18 cellular contexts compared by ENCODE assay signal in the genomic region with DNA sequence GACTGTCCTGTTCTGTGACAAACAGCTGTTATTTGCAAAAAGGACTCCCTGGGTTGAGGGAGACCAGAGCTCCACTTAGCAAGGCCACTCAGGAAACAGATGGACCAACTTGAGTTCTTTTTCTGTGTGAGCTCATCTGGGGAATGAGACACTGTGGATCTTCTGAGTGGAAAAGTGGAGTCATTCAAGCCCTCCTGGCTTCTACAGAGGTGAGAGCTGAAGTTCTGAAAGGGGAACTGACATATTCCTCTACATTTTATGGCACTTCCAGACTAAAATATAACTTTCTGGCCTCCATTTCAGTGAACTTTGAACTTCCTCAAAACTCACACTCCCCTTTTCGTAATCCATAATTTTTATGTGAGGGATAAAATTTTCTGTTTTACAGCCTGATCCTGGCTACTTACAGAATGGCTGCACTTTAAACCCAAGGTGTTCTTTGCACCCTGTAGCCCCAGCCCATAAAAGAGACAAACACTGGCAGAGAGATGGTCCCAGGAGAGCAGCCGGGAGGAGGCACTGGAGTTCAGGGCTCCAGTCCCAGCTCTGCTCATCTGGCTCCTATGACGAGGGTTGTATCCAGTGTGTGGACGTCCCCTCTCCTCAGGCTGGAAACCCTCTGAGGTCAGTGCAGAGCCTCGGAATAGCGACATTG. TPM values are rescaled to one million over a fixed set of nuclear protein-coding genes. Genes with fewer than 3 reads are reported as not detected.
A peak's percentile ranks its signal among the peaks of the same experiment; 100 is the strongest.
DNase-seq lines count a peak whose midpoint lies in the region; ATAC-seq, FAIRE-seq and TF ChIP-seq lines count a peak whose summit lies in the region.
"Had no signal": no experiment of that assay in that cellular context is flagged by ENCODE, and none has a peak within 500 bp of the region (broad histone marks: within the 10 kb centered on the region; RNA-seq: fewer than 3 reads in every experiment).

No MANE protein-coding gene starts in this region.

- no peak overlapping the region for H3K4me2 ChIP-seq in astrocyte (ENCODE audit: low read length)

- H3K4me3 Mint-ChIP-seq in astrocyte (ENCODE audit: unreplicated experiment) (no peak overlapping the region), T-helper 17 cell (no peak overlapping the region)
- H3K4me3 Mint-ChIP-seq: activated naive CD8-positive, alpha-beta T cell treated with anti-CD3 and anti-CD28 coated beads, Interleukin-2, amount 10 ng/mL, durations not matched to agents 7 days and 5 days; naive B cell had no signal

- H3K36me3 ChIP-seq in astrocyte (ENCODE audit: insufficient read depth, low read length) (no peaks in the 10 kb centered on the region), liver (ENCODE audit: control insufficient read depth in 4 of 4, insufficient read depth in 3 of 4, low read depth in 1 of 4, low read length in 3 of 4) (no peaks in the 10 kb centered on the region)

- no peaks in the 10 kb centered on the region for H3K79me2 ChIP-seq in astrocyte (ENCODE audit: insufficient read depth, low read length)

- no peaks in the 10 kb centered on the region for H3K36me3 Mint-ChIP-seq in astrocyte (ENCODE audit: low read depth, unreplicated experiment)
- H3K36me3 Mint-ChIP-seq in T-helper 17 cell (ENCODE audit: low read depth): no peaks in the 10 kb centered on the region
- H3K36me3 Mint-ChIP-seq: activated naive CD8-positive, alpha-beta T cell treated with anti-CD3 and anti-CD28 coated beads, Interleukin-2, amount 10 ng/mL, durations not matched to agents 7 days and 5 days; naive B cell had no signal

- no peaks in the 10 kb centered on the region for H3K9me3 Mint-ChIP-seq in astrocyte (ENCODE audit: unreplicated experiment)
- H3K9me3 Mint-ChIP-seq: activated naive CD8-positive, alpha-beta T cell treated with anti-CD3 and anti-CD28 coated beads, Interleukin-2, amount 10 ng/mL, durations not matched to agents 7 days and 5 days; naive B cell had no signal

- H2AFZ ChIP-seq in astrocyte (ENCODE audit: low read depth, low read length): no peak overlapping the region

- 37% methylated on average over 6 of the region's 6 CpGs for WGBS in liver

- H3K27ac Mint-ChIP-seq in astrocyte (ENCODE audit: unreplicated experiment): peak overlapping the region; percentile 4
- no peak overlapping the region for H3K27ac Mint-ChIP-seq in T-helper 17 cell
- H3K27ac Mint-ChIP-seq: activated naive CD8-positive, alpha-beta T cell treated with anti-CD3 and anti-CD28 coated beads, Interleukin-2, amount 10 ng/mL, durations not matched to agents 7 days and 5 days had no signal

- no peak for FAIRE-seq in astrocyte (lab: Jason Lieb, UNC)
- FAIRE-seq: GM18507 had no signal

- H3K4me1 ChIP-seq in astrocyte (ENCODE audit: insufficient read depth, low read length) (peaks cover 18% of the 10 kb centered on the region), liver (ENCODE audit: control insufficient read depth in 4 of 4, insufficient read depth in 4 of 4, low read length in 3 of 4) (peaks cover 0 to 27% (median 20%) of the 10 kb centered on the region in 4 donors)

- no peak overlapping the region for H3K27ac ChIP-seq in astrocyte (ENCODE audit: low read depth, low read length)
- peak overlapping the region; percentile 43 to 73 for H3K27ac ChIP-seq in liver (ENCODE audit: low read depth in 1 of 2, low read length in 2 of 2)
- peak overlapping the region; percentile 45 for H3K27ac ChIP-seq in substantia nigra (ENCODE audit: low read depth, low read length, poor library complexity, severe bottlenecking)

- no peak for ATAC-seq in T-helper 17 cell

- DNase-seq in DMS53 (lab: John Stamatoyannopoulos, UW): peak; percentile 31
- no peak for DNase-seq in DMS53 treated with DMSO at 0.1 percent for 48 hours (lab: John Stamatoyannopoulos, UW; ENCODE audit: unreplicated experiment)
- DNase-seq in astrocyte (ENCODE audit: low read depth): no peak
- no peak for DNase-seq in substantia nigra (lab: John Stamatoyannopoulos, UW)
- no peak for DNase-seq in DMS114 treated with DMSO at 0.1 percent for 48 hours (lab: John Stamatoyannopoulos, UW; ENCODE audit: unreplicated experiment)
- DNase-seq in T-helper 17 cell: no peak
- no peak for DNase-seq in NCI-H146 (lab: John Stamatoyannopoulos, UW)
- DNase-seq: 8988T; activated naive CD8-positive, alpha-beta T cell treated with anti-CD3 and anti-CD28 coated beads, Interleukin-2, amount 10 ng/mL, durations not matched to agents 7 days and 5 days; DND-41; hypothalamus; naive B cell; NCI-H187 treated with DMSO at 0.1 percent for 48 hours; stimulated activated CD4-positive, alpha-beta T cell treated with anti-CD3 and anti-CD28 coated beads, Interleukin-15, amount 100 ng/mL, for 24 hours; T-helper 9 cell had no signal

- H3K4me3 ChIP-seq in astrocyte (ENCODE audit: insufficient read depth, low read depth, low read length) (no peak overlapping the region), liver (ENCODE audit: low read depth in 1 of 3, low read length in 3 of 3) (no peak overlapping the region)

- TF ChIP-seq CTCF in astrocyte (IDR thresholded peaks at IDR 0.05; ENCODE audit: insufficient read depth, low read depth, low read length): no peak
- TF ChIP-seq CTCF in liver (IDR thresholded peaks at IDR 0.05; ENCODE audit: low read depth, low read length, missing input control): no peak

- H4K20me1 ChIP-seq in astrocyte (ENCODE audit: insufficient read depth, low read length): no peaks in the 10 kb centered on the region

- no peaks in the 10 kb centered on the region for H3K27me3 ChIP-seq in astrocyte (ENCODE audit: insufficient read depth, low read length)
- H3K27me3 ChIP-seq in liver (ENCODE audit: control insufficient read depth in 4 of 4, insufficient read depth in 4 of 4, low read length in 3 of 4): no peaks in the 10 kb centered on the region

- no peak for TF ChIP-seq RAD21 in liver (IDR thresholded peaks at IDR 0.05)

- no peaks in the 10 kb centered on the region for H3K27me3 Mint-ChIP-seq in astrocyte (ENCODE audit: low read depth, unreplicated experiment)
- no peaks in the 10 kb centered on the region for H3K27me3 Mint-ChIP-seq in T-helper 17 cell
- H3K27me3 Mint-ChIP-seq: activated naive CD8-positive, alpha-beta T cell treated with anti-CD3 and anti-CD28 coated beads, Interleukin-2, amount 10 ng/mL, durations not matched to agents 7 days and 5 days had no signal

- H3K9ac ChIP-seq in astrocyte (ENCODE audit: low read length): no peak overlapping the region
- no peak overlapping the region for H3K9ac ChIP-seq in liver (ENCODE audit: low read depth in 1 of 2, low read length in 2 of 2)

- no peaks in the 10 kb centered on the region for H3K9me3 ChIP-seq in astrocyte (ENCODE audit: insufficient read depth, low read depth, low read length)
- no peaks in the 10 kb centered on the region for H3K9me3 ChIP-seq in liver (ENCODE audit: control insufficient read depth in 4 of 4, low read length in 3 of 4)
- H3K9me3 ChIP-seq in T-helper 17 cell (ENCODE audit: control insufficient read depth, low read length, poor library complexity, severe bottlenecking): no peaks in the 10 kb centered on the region

- peaks cover 26% of the 10 kb centered on the region for H3K4me1 Mint-ChIP-seq in astrocyte (ENCODE audit: low read depth, unreplicated experiment)
- H3K4me1 Mint-ChIP-seq in T-helper 17 cell: peaks cover 3% of the 10 kb centered on the region

TF ChIP-seq in liver, 16 proteins besides CTCF, POLR2A, EP300 and RAD21:
- TF ChIP-seq ZBTB33 (IDR thresholded peaks at IDR 0.05) (no peak), YY1 (IDR thresholded peaks at IDR 0.05) (peak; percentile 82), SP1 (IDR thresholded peaks at IDR 0.05) (peak; percentile 74), NR2F2 (IDR thresholded peaks at IDR 0.05) (no peak), HNF4A (conservative IDR thresholded peaks at IDR 0.05) (peak; percentile 83 to 87), JUND (IDR thresholded peaks at IDR 0.05) (peak in 1 of 2 donors; percentile 59), HNF4G (IDR thresholded peaks at IDR 0.05) (peak; percentile 44), RXRA (IDR thresholded peaks at IDR 0.05) (peak; percentile 27 to 50), ATF3 (IDR thresholded peaks at IDR 0.05) (no peak)
- TF ChIP-seq, protein P1, sequence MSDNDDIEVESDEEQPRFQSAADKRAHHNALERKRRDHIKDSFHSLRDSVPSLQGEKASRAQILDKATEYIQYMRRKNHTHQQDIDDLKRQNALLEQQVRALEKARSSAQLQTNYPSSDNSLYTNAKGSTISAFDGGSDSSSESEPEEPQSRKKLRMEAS (IDR thresholded peaks at IDR 0.05): peak; percentile 17
TF ChIP-seq in liver: peak in this region for 7.

RNA-seq across cellular contexts. Expression of gene SPAAR, which starts 10.8 kb away (rescaled TPM):
- total RNA-seq in astrocyte: 0.17 and 0.18 TPM in 2 replicates
- 1 to 10 TPM in 1 of 2 donors, under 1 TPM in 1; 0.65 to 2.4 TPM for total RNA-seq in liver
- polyA plus RNA-seq in liver: 1 to 10 TPM; 1.1 TPM
- not detected for total RNA-seq in T-helper 17 cell
- total RNA-seq: activated CD8-positive, alpha-beta memory T cell treated with anti-CD3 and anti-CD28 coated beads for 36 hours; activated naive CD8-positive, alpha-beta T cell treated with anti-CD3 and anti-CD28 coated beads, Interleukin-2, amount 10 ng/mL, durations not matched to agents 7 days and 5 days had no signal

RNA-seq across cellular contexts. Expression of gene HRCT1, which starts 14.1 kb away (rescaled TPM):
- total RNA-seq in astrocyte (0.39 and 0.62 TPM in 2 replicates), liver (under 1 TPM; 0.08 to 0.09 TPM), T-helper 17 cell (not detected)
- polyA plus RNA-seq in liver: 1 to 10 TPM in 1 of 2 donors, under 1 TPM in 1; 0.44 to 2.9 TPM
- total RNA-seq: activated CD8-positive, alpha-beta memory T cell treated with anti-CD3 and anti-CD28 coated beads for 36 hours; activated naive CD8-positive, alpha-beta T cell treated with anti-CD3 and anti-CD28 coated beads, Interleukin-2, amount 10 ng/mL, durations not matched to agents 7 days and 5 days had no signal

RNA-seq across cellular contexts. Expression of gene OR2S2, which starts 37.8 kb away (rescaled TPM):
- total RNA-seq in astrocyte: not detected in 2 replicates
- total RNA-seq in liver: not detected
- polyA plus RNA-seq in liver: not detected
- total RNA-seq in T-helper 17 cell: not detected
- total RNA-seq: activated CD8-positive, alpha-beta memory T cell treated with anti-CD3 and anti-CD28 coated beads for 36 hours; activated naive CD8-positive, alpha-beta T cell treated with anti-CD3 and anti-CD28 coated beads, Interleukin-2, amount 10 ng/mL, durations not matched to agents 7 days and 5 days had no signal

RNA-seq across cellular contexts. Expression of gene OR13J1, which starts 49.9 kb away (rescaled TPM):
- total RNA-seq in astrocyte: not detected in 2 replicates
- not detected for total RNA-seq in liver
- not detected for polyA plus RNA-seq in liver
- total RNA-seq in T-helper 17 cell: not detected
- total RNA-seq: activated CD8-positive, alpha-beta memory T cell treated with anti-CD3 and anti-CD28 coated beads for 36 hours; activated naive CD8-positive, alpha-beta T cell treated with anti-CD3 and anti-CD28 coated beads, Interleukin-2, amount 10 ng/mL, durations not matched to agents 7 days and 5 days had no signal
